Comparison of ENCODE assay signal across 20 cellular contexts in the genomic region with DNA sequence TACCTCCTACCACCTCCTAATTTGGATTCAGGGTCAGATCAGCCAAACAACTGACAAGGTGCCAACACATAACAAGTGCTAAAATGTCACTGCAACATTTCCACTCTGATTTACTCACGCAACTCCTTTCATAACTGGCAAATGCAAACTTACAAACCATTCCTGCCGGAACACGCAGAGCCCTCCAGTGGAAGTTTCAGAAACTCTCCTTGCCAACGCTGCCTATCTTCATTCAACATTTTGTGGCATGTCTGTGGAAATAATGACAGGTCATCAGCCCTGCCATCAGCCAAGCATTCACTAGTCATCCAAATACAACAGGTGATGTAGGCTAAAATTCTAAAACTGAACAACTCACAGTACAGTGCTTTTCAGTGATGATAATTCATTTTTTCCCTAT. TPM values are rescaled to one million over a fixed set of nuclear protein-coding genes. Genes with fewer than 3 reads are reported as not detected.
DNase-seq lines count a peak whose midpoint lies in the region; TF ChIP-seq lines count a peak whose summit lies in the region.
"Had no signal": no experiment of that assay in that cellular context is flagged by ENCODE, and none has a peak within 500 bp of the region (broad histone marks: within the 10 kb centered on the region; RNA-seq: fewer than 3 reads in every experiment).

No MANE protein-coding gene starts in this region.

- H3K27ac ChIP-seq in RWPE1 = no peak overlapping the region
- H3K27ac ChIP-seq: dorsolateral prefrontal cortex, esophagus squamous epithelium, testis had no signal

- H3K9me3 ChIP-seq in BE2C (no peaks in the 10 kb centered on the region), MG63 (no peaks in the 10 kb centered on the region)
- H3K9me3 ChIP-seq: esophagus squamous epithelium, testis had no signal

- in situ Hi-C loops in GM13977 (cut with MboI; ENCODE audit: low pct_unique_long_range_greater_than_20kb, low sequenced_read_pairs, unreplicated experiment) = no loop called here

- intact Hi-C loops in activated CD4-positive, alpha-beta T cell treated with anti-CD3 and anti-CD28 coated beads, Interleukin-2, amount 10 ng/mL, durations not matched to agents 24 days and 14 days (cut with micrococcal nuclease) = no loop called here

- no peak overlapping the region for H3K4me3 ChIP-seq in BE2C (ENCODE audit: low read depth, low read length)
- no peak overlapping the region for H3K4me3 ChIP-seq in MG63
- H3K4me3 ChIP-seq: dorsolateral prefrontal cortex, esophagus squamous epithelium, testis had no signal

- no peaks in the 10 kb centered on the region for H3K36me3 Mint-ChIP-seq in activated CD4-positive, alpha-beta T cell treated with anti-CD3 and anti-CD28 coated beads, Interleukin-2, amount 10 ng/mL, durations not matched to agents 24 days and 14 days (ENCODE audit: low read depth)

- H3K9me3 Mint-ChIP-seq in activated CD4-positive, alpha-beta T cell treated with anti-CD3 and anti-CD28 coated beads, Interleukin-2, amount 10 ng/mL, durations not matched to agents 24 days and 14 days = no peaks in the 10 kb centered on the region

- H3K36me3 ChIP-seq in BE2C = no peaks in the 10 kb centered on the region
- H3K36me3 ChIP-seq in MG63 = no peaks in the 10 kb centered on the region
- H3K36me3 ChIP-seq: esophagus squamous epithelium had no signal

- H3K4me3 Mint-ChIP-seq in activated CD4-positive, alpha-beta T cell treated with anti-CD3 and anti-CD28 coated beads, Interleukin-2, amount 10 ng/mL, durations not matched to agents 24 days and 14 days = no peak overlapping the region
- H3K4me3 Mint-ChIP-seq: B cell, H9, natural killer cell had no signal

- DNase-seq in BE2C (no peak), HEK293T (ENCODE audit: extremely low spot score) (peak; percentile 16), RPMI7951 (ENCODE audit: low read depth) (peak; percentile 2), left kidney (ENCODE audit: low read depth, low spot score) (peak; percentile 4), GM13977 (ENCODE audit: low spot score) (no peak), MG63 (no peak), RWPE1 (ENCODE audit: low spot score) (no peak)
- DNase-seq in activated CD4-positive, alpha-beta T cell treated with anti-CD3 and anti-CD28 coated beads, Interleukin-2, amount 10 ng/mL, durations not matched to agents 24 days and 14 days = no peak
- DNase-seq: activated CD4-positive, CD25-positive, alpha-beta regulatory T cell; activated CD8-positive, alpha-beta memory T cell treated with anti-CD3 and anti-CD28 coated beads for 24 hours; dorsolateral prefrontal cortex; esophagus squamous epithelium; H9; MM.1S; natural killer cell; NCI-H187; NCI-H510A; testis had no signal

- H3K4me1 ChIP-seq in BE2C = no peaks in the 10 kb centered on the region
- H3K4me1 ChIP-seq: esophagus squamous epithelium, testis had no signal

- POLR2A ChIA-PET in HEK293T (lab: Yijun Ruan, JAX) (no interaction called here), RWPE1 (lab: Yijun Ruan, JAX; ENCODE audit: low non-redundant PET) (no interaction called here)

- no peaks in the 10 kb centered on the region for H3K4me1 Mint-ChIP-seq in activated CD4-positive, alpha-beta T cell treated with anti-CD3 and anti-CD28 coated beads, Interleukin-2, amount 10 ng/mL, durations not matched to agents 24 days and 14 days
- H3K4me1 Mint-ChIP-seq: H9, natural killer cell had no signal

- H3K27me3 ChIP-seq in BE2C = no peaks in the 10 kb centered on the region
- no peaks in the 10 kb centered on the region for H3K27me3 ChIP-seq in MG63
- H3K27me3 ChIP-seq: dorsolateral prefrontal cortex, esophagus squamous epithelium, testis had no signal

- H3K27ac Mint-ChIP-seq in activated CD4-positive, alpha-beta T cell treated with anti-CD3 and anti-CD28 coated beads, Interleukin-2, amount 10 ng/mL, durations not matched to agents 24 days and 14 days = no peak overlapping the region
- H3K27ac Mint-ChIP-seq: B cell, H9, natural killer cell, progenitor cell of endocrine pancreas had no signal

- H3K27me3 Mint-ChIP-seq in activated CD4-positive, alpha-beta T cell treated with anti-CD3 and anti-CD28 coated beads, Interleukin-2, amount 10 ng/mL, durations not matched to agents 24 days and 14 days = peaks cover 6% of the 10 kb centered on the region
- H3K27me3 Mint-ChIP-seq: progenitor cell of endocrine pancreas had no signal

- TF ChIP-seq CTCF in BE2C (IDR thresholded peaks at IDR 0.05; ENCODE audit: low read depth, low read length) (0 out of 2 replicates have a peak, but pooled peaks have one; percentile 10), GM13977 (IDR thresholded peaks at IDR 0.05; ENCODE audit: extremely low read depth, insufficient read depth, missing control alignments) (no peak), RWPE1 (conservative IDR thresholded peaks at IDR 0.05; ENCODE audit: low read depth) (no peak)

- CTCF ChIA-PET in HEK293T (lab: Yijun Ruan, JAX) = no interaction called here
- CTCF ChIA-PET in RWPE1 (lab: Yijun Ruan, JAX) = no interaction called here

TF ChIP-seq in HEK293T, 16 proteins besides CTCF, POLR2A, EP300 and RAD21:
- TF ChIP-seq CTBP1 (IDR thresholded peaks at IDR 0.05; ENCODE audit: borderline replicate concordance) = no peak
- TF ChIP-seq FOXK2 (IDR thresholded peaks at IDR 0.05) = no peak
- no peak for TF ChIP-seq BHLHE40 (IDR thresholded peaks at IDR 0.05; ENCODE audit: borderline replicate concordance)
- TF ChIP-seq NFRKB (IDR thresholded peaks at IDR 0.05) = no peak
- TF ChIP-seq, protein P1, sequence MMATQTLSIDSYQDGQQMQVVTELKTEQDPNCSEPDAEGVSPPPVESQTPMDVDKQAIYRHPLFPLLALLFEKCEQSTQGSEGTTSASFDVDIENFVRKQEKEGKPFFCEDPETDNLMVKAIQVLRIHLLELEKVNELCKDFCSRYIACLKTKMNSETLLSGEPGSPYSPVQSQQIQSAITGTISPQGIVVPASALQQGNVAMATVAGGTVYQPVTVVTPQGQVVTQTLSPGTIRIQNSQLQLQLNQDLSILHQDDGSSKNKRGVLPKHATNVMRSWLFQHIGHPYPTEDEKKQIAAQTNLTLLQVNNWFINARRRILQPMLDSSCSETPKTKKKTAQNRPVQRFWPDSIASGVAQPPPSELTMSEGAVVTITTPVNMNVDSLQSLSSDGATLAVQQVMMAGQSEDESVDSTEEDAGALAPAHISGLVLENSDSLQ (IDR thresholded peaks at IDR 0.05) = no peak
- no peak for TF ChIP-seq SUZ12 (IDR thresholded peaks at IDR 0.05)
- no peak for TF ChIP-seq SP1 (IDR thresholded peaks at IDR 0.05)
- TF ChIP-seq FOXM1 (IDR thresholded peaks at IDR 0.05; ENCODE audit: borderline replicate concordance) = no peak
- no peak for TF ChIP-seq L3MBTL2 (conservative IDR thresholded peaks at IDR 0.05)
- no peak for TF ChIP-seq ARNT (IDR thresholded peaks at IDR 0.05)
- no peak for TF ChIP-seq FOXA1 (IDR thresholded peaks at IDR 0.05)
- TF ChIP-seq ELF4 (IDR thresholded peaks at IDR 0.05) = no peak
- TF ChIP-seq ZNF384 (IDR thresholded peaks at IDR 0.05) = no peak
- no peak for TF ChIP-seq TARDBP (IDR thresholded peaks at IDR 0.05)
TF ChIP-seq in HEK293T: peak in this region for 0.

RNA-seq across cellular contexts. Expression of a gene that starts 37.7 kb away (rescaled TPM):
- not detected for polyA plus RNA-seq in BE2C (2012; ENCODE audit: insufficient read depth, insufficient read length, low read depth)
- not detected in 2 replicates for total RNA-seq in RPMI7951 (2014; rRNA removed; shearing (Covaris generic))
- 0.21 TPM in 1 of 2 replicates, not detected in the other for total RNA-seq in activated CD4-positive, alpha-beta T cell treated with anti-CD3 and anti-CD28 coated beads, Interleukin-2, amount 10 ng/mL, durations not matched to agents 24 days and 14 days
- not detected in 2 replicates for total RNA-seq in MG63 (2014; rRNA removed; shearing (Covaris generic); ENCODE audit: low replicate concordance)
- total RNA-seq: esophagus squamous epithelium, H9, natural killer cell, progenitor cell of endocrine pancreas had no signal

RNA-seq across cellular contexts. Expression of a gene that starts 50.2 kb away (rescaled TPM):
- not detected for polyA plus RNA-seq in BE2C (2012; ENCODE audit: insufficient read depth, insufficient read length, low read depth)
- total RNA-seq in RPMI7951 (2014; rRNA removed; shearing (Covaris generic)) = not detected in 2 replicates
- total RNA-seq in activated CD4-positive, alpha-beta T cell treated with anti-CD3 and anti-CD28 coated beads, Interleukin-2, amount 10 ng/mL, durations not matched to agents 24 days and 14 days = 0.26 and 1.0 TPM in 2 replicates
- not detected in 2 replicates for total RNA-seq in MG63 (2014; rRNA removed; shearing (Covaris generic); ENCODE audit: low replicate concordance)
- total RNA-seq: esophagus squamous epithelium, H9, progenitor cell of endocrine pancreas had no signal

Comparison
In these comparisons a context has a peak if more than half of its experiments do, and no peak if none do; other contexts are left out.
1. DNase-seq: peak in HEK293T (single experiment), RPMI7951 (single experiment) and left kidney (single experiment); none in BE2C (single experiment), GM13977 (single experiment), activated CD4-positive, alpha-beta T cell treated with anti-CD3 and anti-CD28 coated beads, Interleukin-2, amount 10 ng/mL, durations not matched to agents 24 days and 14 days (single experiment), MG63 (single experiment) and RWPE1 (single experiment).